Comparison of ENCODE assay signal across 15 cellular contexts in genomic region chr1:167612986-167613385, GRCh38. TPM values are rescaled to one million over a fixed set of nuclear protein-coding genes. Genes with fewer than 3 reads are reported as not detected.
A peak's percentile ranks its signal among the peaks of the same experiment; 100 is the strongest.
DNase-seq lines count a peak whose midpoint lies in the region; ATAC-seq, FAIRE-seq and TF ChIP-seq lines count a peak whose summit lies in the region.
"Had no signal": no experiment of that assay in that cellular context is flagged by ENCODE, and none has a peak within 500 bp of the region (broad histone marks: within the 10 kb centered on the region; RNA-seq: fewer than 3 reads in every experiment).

No MANE protein-coding gene starts in this region.

- intact Hi-C loops in K562 (cut with micrococcal nuclease) (no loop called here), spleen (cut with DNase I; ENCODE audit: low total_unique reads) (no loop called here)

- H4K20me1 ChIP-seq in BLaER1 treated with 17β-estradiol and CSF1 and Interleukin-3, amounts not matched to agents 10 nM and 100 nM: no peaks in the 10 kb centered on the region
- no peaks in the 10 kb centered on the region for H4K20me1 ChIP-seq in K562 (replicated peaks; ENCODE audit: control insufficient read depth, insufficient read depth, low read length)

- no peak overlapping the region for H3K27ac Mint-ChIP-seq in endothelial cell (ENCODE audit: unreplicated experiment)

- no peak overlapping the region; a peak in 1 of 20 replicates for H3K4me3 ChIP-seq in BLaER1 treated with 17β-estradiol and CSF1 and Interleukin-3, amounts not matched to agents 10 nM and 100 nM
- H3K4me3 ChIP-seq in HL-60 (replicated peaks; ENCODE audit: insufficient read depth, low read length) (no peak overlapping the region), K562 (no peak overlapping the region), spleen (no peak overlapping the region)
- H3K4me3 ChIP-seq: GM23248 had no signal

- WGBS in K562 (ENCODE audit: insufficient coverage, low coverage, missing lambda C conversion rate): 65% methylated on average over 1 of the region's 1 CpG
- WGBS in spleen, 5 donors: 81 to 100% (median 96%) methylated on average over 1 of the region's 1 CpG

- peaks cover 10% of the 10 kb centered on the region for H3K36me3 Mint-ChIP-seq in endothelial cell (ENCODE audit: low read depth, unreplicated experiment)

- H3K27me3 Mint-ChIP-seq in endothelial cell (ENCODE audit: unreplicated experiment): no peaks in the 10 kb centered on the region
- H3K27me3 Mint-ChIP-seq: CD8-positive, alpha-beta memory T cell had no signal

- BruUV-seq in K562 (replicated peaks; lab: Mats Ljungman, UMichigan): no TSS peak

- FAIRE-seq in K562 (lab: Jason Lieb, UNC): no peak
- FAIRE-seq: A204.1, H54 had no signal

- TF ChIP-seq CTCF in HL-60 (IDR thresholded peaks at IDR 0.05; ENCODE audit: insufficient read depth, low read length) (no peak), K562 (IDR thresholded peaks at IDR 0.05 in 2 of 3, conservative IDR thresholded peaks at IDR 0.05 in 1 of 3; ENCODE audit: insufficient read depth in 2 of 3, low read depth in 1 of 3, low read length in 3 of 3) (no peak), spleen (IDR thresholded peaks at IDR 0.05 in 8 of 11, conservative IDR thresholded peaks at IDR 0.05 in 3 of 11) (no peak), endothelial cell (IDR thresholded peaks at IDR 0.05; ENCODE audit: unreplicated experiment) (no peak)

- H3K4me2 ChIP-seq in BLaER1 treated with 17β-estradiol and CSF1 and Interleukin-3, amounts not matched to agents 10 nM and 100 nM: peak overlapping the region in 10 of 11 experiments; percentile 44 to 90 (median 72); a peak in 18 of 22 replicates
- no peak overlapping the region for H3K4me2 ChIP-seq in K562 (ENCODE audit: insufficient read depth, low read length)

- ATAC-seq in K562: no peak

- H2AFZ ChIP-seq in K562 (ENCODE audit: low read depth, low read length): no peak overlapping the region
- H2AFZ ChIP-seq: GM23248 had no signal

- peaks cover 0 to 28% (median 5%) of the 10 kb centered on the region in 11 experiments; a peak in 11 of 22 replicates for H3K36me3 ChIP-seq in BLaER1 treated with 17β-estradiol and CSF1 and Interleukin-3, amounts not matched to agents 10 nM and 100 nM
- H3K36me3 ChIP-seq in K562 (ENCODE audit: control insufficient read depth, insufficient read depth, low read length) (no peaks in the 10 kb centered on the region), spleen (peaks cover 0 to 1% (median 0%) of the 10 kb centered on the region in 6 donors)
- H3K36me3 ChIP-seq: BE2C had no signal

- H3K9me3 ChIP-seq in BLaER1 treated with 17β-estradiol and CSF1 and Interleukin-3, amounts not matched to agents 10 nM and 100 nM (replicated peaks in 1 of 11): peaks cover 32 to 67% (median 61%) of the 10 kb centered on the region in 11 experiments
- H3K9me3 ChIP-seq in K562 (replicated peaks; ENCODE audit: control insufficient read depth, insufficient read depth, low read depth, low read length) (peaks cover 8% of the 10 kb centered on the region), spleen (peaks cover 0 to 13% (median 8%) of the 10 kb centered on the region in 8 donors)
- H3K9me3 ChIP-seq: BE2C had no signal

- POLR2A ChIA-PET in K562 (lab: Yijun Ruan, JAX): no interaction called here

- H3K27ac ChIP-seq in BLaER1 treated with 17β-estradiol and CSF1 and Interleukin-3, amounts not matched to agents 10 nM and 100 nM: peak overlapping the region; percentile 64 to 99 (median 84); a peak in 19 of 22 replicates
- H3K27ac ChIP-seq in HL-60 (replicated peaks) (peak overlapping the region; percentile 42), K562 (ENCODE audit: extremely low read depth, low read depth, low read length) (no peak overlapping the region), spleen (peak overlapping the region in 5 of 8 donors; percentile 16 to 74 (median 69))
- H3K27ac ChIP-seq: GM23248 had no signal

- DNase-seq in HL-60 (ENCODE audit: low read depth in 1 of 2, low spot score in 1 of 2) (no peak), K562 (ENCODE audit: extremely low read depth in 1 of 4, low spot score in 3 of 4) (no peak), spleen (no peak), NCI-H187 (lab: John Stamatoyannopoulos, UW) (no peak), endothelial cell (ENCODE audit: low spot score) (no peak), epidermal melanocyte (ENCODE audit: insufficient read length, low spot score) (no peak)
- DNase-seq: BE2C; Caco-2; CD8-positive, alpha-beta memory T cell; DND-41; GM23248 had no signal

- H3K9me3 Mint-ChIP-seq in endothelial cell (ENCODE audit: unreplicated experiment): no peaks in the 10 kb centered on the region

- in situ Hi-C loops in K562 (cut with MboI): no loop called here

- TF ChIP-seq POLR2A in K562 (conservative IDR thresholded peaks at IDR 0.05) (no peak), spleen (IDR thresholded peaks at IDR 0.05) (no peak)

- CTCF ChIA-PET in K562 (lab: Yijun Ruan, JAX; ENCODE audit: low intra/inter-chr PET ratio): interaction anchor here (0.6 kb wide), 1 partner anchor 190 kb away, joined by 3 read pairs; no protein-coding TSS in a partner anchor

- H3K4me1 ChIP-seq in BLaER1 treated with 17β-estradiol and CSF1 and Interleukin-3, amounts not matched to agents 10 nM and 100 nM: peaks cover 39 to 82% (median 62%) of the 10 kb centered on the region in 10 experiments
- H3K4me1 ChIP-seq in K562 (replicated peaks in 1 of 2; ENCODE audit: control insufficient read depth in 2 of 2, insufficient read depth in 2 of 2, low read length in 2 of 2) (peaks cover 10 to 16% of the 10 kb centered on the region in 2 experiments), spleen (peaks cover 20 to 78% (median 43%) of the 10 kb centered on the region in 6 donors)

- peaks cover 3% of the 10 kb centered on the region; the same call in 1 of the 3 replicates for H3K79me2 ChIP-seq in K562 (ENCODE audit: control insufficient read depth, insufficient read depth, low read length)

- H3K27me3 ChIP-seq in BLaER1 treated with 17β-estradiol and CSF1 and Interleukin-3, amounts not matched to agents 10 nM and 100 nM: no peaks in the 10 kb centered on the region
- H3K27me3 ChIP-seq in HL-60 (ENCODE audit: insufficient read depth, poor library complexity, severe bottlenecking) (no peaks in the 10 kb centered on the region), K562 (ENCODE audit: control insufficient read depth in 2 of 2, insufficient read depth in 2 of 2, low read length in 2 of 2) (no peaks in the 10 kb centered on the region), spleen (replicated peaks in 1 of 7) (no peaks in the 10 kb centered on the region)
- H3K27me3 ChIP-seq: BE2C had no signal

- peaks cover 14% of the 10 kb centered on the region for H3K4me1 Mint-ChIP-seq in endothelial cell (ENCODE audit: unreplicated experiment)

- no peaks in the 10 kb centered on the region for H3K9me1 ChIP-seq in K562 (ENCODE audit: control insufficient read depth, insufficient read depth, low read length)

- H3K9ac ChIP-seq in BLaER1 treated with 17β-estradiol and CSF1 and Interleukin-3, amounts not matched to agents 10 nM and 100 nM: peak overlapping the region in 7 of 11 experiments; percentile 10 to 69 (median 50); a peak in 11 of 22 replicates
- no peak overlapping the region for H3K9ac ChIP-seq in K562 (ENCODE audit: insufficient read depth in 1 of 2, low read depth in 2 of 2, low read length in 2 of 2)
- H3K9ac ChIP-seq: GM23248 had no signal

- TF ChIP-seq RAD21 in K562 (CRISPR knock-in tag; conservative IDR thresholded peaks at IDR 0.05 in 1 of 2, IDR thresholded peaks at IDR 0.05 in 1 of 2): no peak

- TF ChIP-seq EP300 in K562 (IDR thresholded peaks at IDR 0.05; ENCODE audit: low read length): no peak

- H3K4me3 Mint-ChIP-seq in endothelial cell (ENCODE audit: unreplicated experiment): no peak overlapping the region
- H3K4me3 Mint-ChIP-seq: CD8-positive, alpha-beta memory T cell had no signal

RNA-seq across cellular contexts. Expression of gene RCSD1, which starts 17.0 kb away (rescaled TPM):
- 51.0 and 78.1 TPM in 2 replicates for total RNA-seq in K562 (2011; cell fraction: chromatin; rRNA removed; ENCODE audit: low replicate concordance)
- total RNA-seq in K562 (2011; cell fraction: nucleolus; rRNA removed): 34.9 and 38.6 TPM in 2 replicates
- 48.1 and 85.4 TPM in 2 replicates for total RNA-seq in K562 (2011; cell fraction: nucleoplasm; rRNA removed)
- total RNA-seq in K562 (2014; rRNA removed) (45.3 and 48.0 TPM in 2 replicates), K562 (2014; rRNA removed; fragmentation: Illumina TruSeq; extraction: Trizol) (41.6 and 42.3 TPM in 2 replicates), K562 (2015; rRNA removed; fragmentation: Illumina TruSeq; extraction: Trizol) (37.3 and 39.4 TPM in 2 replicates), K562 (2021) (41.5 and 50.9 TPM in 2 replicates), spleen (100 to 1,000 TPM in 5 of 7 donors, 10 to 100 TPM in 2; 91.9 to 144 (median 124) TPM), endothelial cell (ENCODE audit: unreplicated experiment) (39.5 TPM)
- polyA plus RNA-seq in K562 (2011; rRNA removed) (64.5 and 69.8 TPM in 2 replicates), K562 (2014; fragmentation: Illumina TruSeq; extraction: Trizol) (48.3 and 50.5 TPM in 2 replicates), K562 (2014; fragmentation: Nextera tagmentation; extraction: Ambion mirVana) (1 to 10 TPM; 7.8 to 9.1 TPM), K562 (2014; rRNA removed) (53.2 and 54.5 TPM in 2 replicates), spleen (100 to 1,000 TPM in 1 of 3 donors, 10 to 100 TPM in 2; 58.9 to 103 (median 87.2) TPM)
- polyA plus RNA-seq in K562 (2011; cell fraction: cytosol; rRNA removed): 45.8 and 49.9 TPM in 2 replicates
- 27.5 and 28.0 TPM in 2 replicates for polyA plus RNA-seq in K562 (2011; cell fraction: nucleus; rRNA removed)
- 41.5 and 91.2 TPM in 2 replicates for polyA plus RNA-seq in K562 (2012)
- polyA minus RNA-seq in K562 (2011; rRNA and poly(A)+ RNA removed): 59.8 and 70.7 TPM in 2 replicates
- polyA minus RNA-seq in K562 (2011; cell fraction: cytosol; rRNA and poly(A)+ RNA removed): 34.8 and 46.1 TPM in 2 replicates
- 19.0 and 26.1 TPM in 2 replicates for polyA minus RNA-seq in K562 (2011; cell fraction: nucleus; rRNA and poly(A)+ RNA removed)
- total RNA-seq: Caco-2, HT1080 had no signal

RNA-seq across cellular contexts. Expression of gene CREG1, which starts 59.4 kb away (rescaled TPM):
- total RNA-seq in K562 (2011; cell fraction: chromatin; rRNA removed; ENCODE audit: low replicate concordance): 70.1 and 115 TPM in 2 replicates
- 141 and 156 TPM in 2 replicates for total RNA-seq in K562 (2011; cell fraction: nucleolus; rRNA removed)
- 172 and 258 TPM in 2 replicates for total RNA-seq in K562 (2011; cell fraction: nucleoplasm; rRNA removed)
- total RNA-seq in K562 (2014; rRNA removed) (115 and 139 TPM in 2 replicates), K562 (2014; rRNA removed; fragmentation: Illumina TruSeq; extraction: Trizol) (161 and 179 TPM in 2 replicates), K562 (2015; rRNA removed; fragmentation: Illumina TruSeq; extraction: Trizol) (164 and 178 TPM in 2 replicates), K562 (2021) (150 and 154 TPM in 2 replicates), spleen (100 to 1,000 TPM; 121 to 364 (median 227) TPM), endothelial cell (ENCODE audit: unreplicated experiment) (22.2 TPM)
- polyA plus RNA-seq in K562 (2011; rRNA removed) (272 TPM in 2 replicates), K562 (2014; fragmentation: Illumina TruSeq; extraction: Trizol) (163 and 197 TPM in 2 replicates), K562 (2014; fragmentation: Nextera tagmentation; extraction: Ambion mirVana) (10 to 100 TPM; 45.7 to 58.2 TPM), K562 (2014; rRNA removed) (176 and 186 TPM in 2 replicates), spleen (10 to 100 TPM; 40.8 to 74.8 (median 70.4) TPM)
- polyA plus RNA-seq in K562 (2011; cell fraction: cytosol; rRNA removed): 152 and 184 TPM in 2 replicates
- 41.7 and 74.9 TPM in 2 replicates for polyA plus RNA-seq in K562 (2011; cell fraction: nucleus; rRNA removed)
- 137 and 336 TPM in 2 replicates for polyA plus RNA-seq in K562 (2012)
- polyA minus RNA-seq in K562 (2011; rRNA and poly(A)+ RNA removed): 101 and 126 TPM in 2 replicates
- 59.4 and 78.2 TPM in 2 replicates for polyA minus RNA-seq in K562 (2011; cell fraction: cytosol; rRNA and poly(A)+ RNA removed)
- polyA minus RNA-seq in K562 (2011; cell fraction: nucleus; rRNA and poly(A)+ RNA removed): 17.5 and 30.3 TPM in 2 replicates

Comparison
In these comparisons a context has a peak if more than half of its experiments do, and no peak if none do; other contexts are left out.
1. H3K9ac ChIP-seq: peak in BLaER1 treated with 17β-estradiol and CSF1 and Interleukin-3, amounts not matched to agents 10 nM and 100 nM (7 of 11); none in K562 (0 of 2).